In the genomic region with DNA sequence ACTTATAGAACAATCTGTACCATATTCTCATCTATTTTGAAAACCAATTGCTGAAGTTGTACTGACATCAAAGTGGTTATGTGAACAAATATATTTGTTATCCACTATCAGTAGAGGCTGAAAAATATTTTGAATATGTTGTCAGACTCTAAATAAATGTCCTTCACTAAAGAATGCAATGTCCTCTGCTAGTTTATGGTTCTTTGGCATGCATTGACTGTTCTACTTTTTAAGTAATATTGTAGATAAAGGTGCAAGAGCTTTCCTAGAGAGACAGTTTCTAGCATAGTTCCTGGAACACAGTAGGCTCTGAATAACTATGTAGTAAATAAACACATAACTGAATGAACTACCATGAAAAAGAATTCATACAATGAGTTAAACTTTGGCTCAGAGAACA, we compare ENCODE assay signal across 17 cellular contexts. TPM values are rescaled to one million over a fixed set of nuclear protein-coding genes. Genes with fewer than 3 reads are reported as not detected.
DNase-seq lines count a peak whose midpoint lies in the region; ATAC-seq and TF ChIP-seq lines count a peak whose summit lies in the region.
"Had no signal": no experiment of that assay in that cellular context is flagged by ENCODE, and none has a peak within 500 bp of the region (broad histone marks: within the 10 kb centered on the region; RNA-seq: fewer than 3 reads in every experiment).

No MANE protein-coding gene starts in this region.

- H3K27me3 ChIP-seq in right cardiac atrium (ENCODE audit: control insufficient read depth, insufficient read depth) = no peaks in the 10 kb centered on the region
- H3K27me3 ChIP-seq: BLaER1 had no signal

- H3K27ac ChIP-seq in right cardiac atrium (ENCODE audit: low read length) = no peak overlapping the region
- H3K27ac ChIP-seq: 22Rv1, A549, BLaER1 had no signal

- ATAC-seq in Right ventricle myocardium inferior = peak; percentile 26
- ATAC-seq in left ventricle myocardium superior = peak; percentile 75
- no peak for ATAC-seq in right cardiac atrium
- no peak for ATAC-seq in HG02763 (IDR thresholded peaks at IDR 0.05; ENCODE audit: unreplicated experiment)
- ATAC-seq: A549, GM23338 had no signal

- DNase-seq in Right ventricle myocardium inferior (ENCODE audit: missing footprints) = no peak
- DNase-seq in cardiac septum (ENCODE audit: low spot score) = no peak
- no peak for DNase-seq in left ventricle myocardium superior
- no peak for DNase-seq in right cardiac atrium
- DNase-seq in choroid plexus epithelial cell (ENCODE audit: low read depth) = peak; percentile 5
- DNase-seq in NK-92 (lab: John Stamatoyannopoulos, UW; ENCODE audit: unreplicated experiment) = no peak
- DNase-seq: Calu3; CD4-positive, alpha-beta memory T cell; DMS79 treated with DMSO at 0.1 percent for 48 hours; GF-D8; HCEC 1CT had no signal

- H3K4me3 ChIP-seq in right cardiac atrium (ENCODE audit: low read length) (no peak overlapping the region), choroid plexus epithelial cell (ENCODE audit: low read depth, low read length) (no peak overlapping the region)
- H3K4me3 ChIP-seq: A549, BLaER1, GM23338 had no signal

- H3K9me3 ChIP-seq in right cardiac atrium (ENCODE audit: control insufficient read depth, low read length) = no peaks in the 10 kb centered on the region
- H3K9me3 ChIP-seq: A549, BLaER1 had no signal

- intact Hi-C loops in Right ventricle myocardium inferior (cut with DNase I) = no loop called here
- intact Hi-C loops in cardiac septum (cut with DNase I) = no loop called here
- intact Hi-C loops in left ventricle myocardium superior (cut with micrococcal nuclease) = no loop called here
- intact Hi-C loops in right cardiac atrium (cut with DNase I) = no loop called here

- H3K4me1 ChIP-seq in right cardiac atrium (ENCODE audit: control insufficient read depth, insufficient read depth, low read length) = no peaks in the 10 kb centered on the region
- H3K4me1 ChIP-seq: A549, BLaER1 had no signal

- TF ChIP-seq CTCF in choroid plexus epithelial cell (conservative IDR thresholded peaks at IDR 0.05; ENCODE audit: low read depth, low read length) = no peak

RNA-seq across cellular contexts. Expression of gene COX7B2, which starts 18.2 kb away (rescaled TPM):
- total RNA-seq in Right ventricle myocardium inferior (not detected), cardiac septum (not detected), left ventricle myocardium superior (not detected), right cardiac atrium (not detected)
- polyA plus RNA-seq in right cardiac atrium = not detected
- total RNA-seq: Calu3; CD4-positive, alpha-beta memory T cell; GM23338 had no signal
- polyA plus RNA-seq: A549; CD14-positive monocyte; CD4-positive, alpha-beta memory T cell; GM23338 had no signal

Comparison
In these comparisons a context has a peak if more than half of its experiments do, and no peak if none do; other contexts are left out.
1. ATAC-seq: peak in Right ventricle myocardium inferior (single experiment) and left ventricle myocardium superior (single experiment); none in right cardiac atrium (0 of 2) and HG02763 (single experiment).